Comparison of ENCODE assay signal across 9 cellular contexts in the genomic region with DNA sequence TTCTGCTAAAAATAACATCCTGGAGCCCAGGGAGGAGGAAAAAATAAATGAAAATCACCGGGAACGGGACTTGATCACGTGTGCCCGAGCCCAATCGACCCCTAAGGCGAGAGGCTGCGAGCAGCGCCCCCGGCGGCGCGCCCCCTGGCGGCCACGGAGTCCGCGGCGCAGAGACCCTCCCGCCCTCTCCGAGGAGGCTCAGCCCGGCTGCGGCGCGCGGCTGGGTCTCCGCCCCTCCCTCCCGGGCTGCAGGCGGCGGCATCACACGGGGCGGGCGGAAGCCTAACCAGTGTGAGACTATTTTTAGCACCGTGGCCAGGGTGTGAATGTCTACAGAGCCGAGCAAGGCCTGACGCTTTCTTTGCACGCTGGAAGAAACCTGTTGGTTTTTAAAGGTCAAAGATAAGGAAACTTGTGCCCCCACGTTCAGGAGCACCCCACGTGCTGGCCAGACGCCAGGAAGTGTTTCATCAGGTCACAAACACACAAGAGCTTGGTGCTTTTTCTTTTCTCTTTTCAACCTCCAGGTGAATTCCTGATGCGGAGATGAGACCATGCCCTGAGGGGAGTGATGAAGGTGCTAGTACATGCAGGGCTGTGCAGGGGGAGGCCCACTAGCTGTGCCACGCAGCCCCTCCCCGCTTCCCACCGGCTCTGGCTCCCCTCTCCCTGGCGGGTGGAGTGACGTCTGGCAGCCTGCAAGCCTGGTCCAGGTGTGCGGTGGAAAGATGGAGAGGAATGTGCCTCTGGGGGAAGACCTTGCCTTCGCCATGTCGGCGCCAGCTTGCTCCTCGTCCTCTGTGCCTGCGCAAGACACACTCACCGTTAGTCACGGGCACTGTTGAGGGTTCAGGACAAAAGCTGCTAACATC. TPM values are rescaled to one million over a fixed set of nuclear protein-coding genes. Genes with fewer than 3 reads are reported as not detected.
A peak's percentile ranks its signal among the peaks of the same experiment; 100 is the strongest.
DNase-seq lines count a peak whose midpoint lies in the region; ATAC-seq, FAIRE-seq and TF ChIP-seq lines count a peak whose summit lies in the region.
"Had no signal": no experiment of that assay in that cellular context is flagged by ENCODE, and none has a peak within 500 bp of the region (broad histone marks: within the 10 kb centered on the region; RNA-seq: fewer than 3 reads in every experiment).

No MANE protein-coding gene starts in this region.

- peak overlapping the region; percentile 85 for H3K27ac ChIP-seq in BLaER1

- H3K36me3 Mint-ChIP-seq in chondrocyte (ENCODE audit: low read depth): no peaks in the 10 kb centered on the region

- DNase-seq in GM19239 (ENCODE audit: insufficient read length, low spot score) (peak; percentile 90), NCI-H446 treated with DMSO at 0.1 percent for 48 hours (lab: John Stamatoyannopoulos, UW) (peak; percentile 59), chondrocyte (ENCODE audit: low spot score) (peak; percentile 93), kidney tubule cell (ENCODE audit: low spot score) (peak; percentile 89)
- peak; percentile 86 for DNase-seq in activated CD4-positive, alpha-beta T cell treated with anti-CD3 and anti-CD28 coated beads for 1 hour
- peak; percentile 85 to 88 for DNase-seq in stimulated activated CD4-positive, alpha-beta T cell treated with anti-CD3 and anti-CD28 coated beads, Interleukin-1b, Interleukin-23, amount 100 ng/mL, for 4 hours (ENCODE audit: low read depth in 2 of 2)

- H3K4me1 ChIP-seq in BLaER1: peaks cover 76% of the 10 kb centered on the region

- peak; percentile 100 for TF ChIP-seq CTCF in chondrocyte (IDR thresholded peaks at IDR 0.05)

- peaks cover 9% of the 10 kb centered on the region for H3K4me1 Mint-ChIP-seq in chondrocyte (ENCODE audit: low read depth)

- peak overlapping the region; percentile 70 for H3K27ac Mint-ChIP-seq in chondrocyte (ENCODE audit: unreplicated experiment)

- no peaks in the 10 kb centered on the region for H3K9me3 Mint-ChIP-seq in chondrocyte (ENCODE audit: low read depth)

- H3K4me3 ChIP-seq in BLaER1: peak overlapping the region; percentile 45

- peak overlapping the region; percentile 91 for H3K4me2 ChIP-seq in BLaER1

- FAIRE-seq in GM19239 (lab: Jason Lieb, UNC): peak; percentile 97
- FAIRE-seq: endometrium had no signal

- H3K9ac ChIP-seq in BLaER1: peak overlapping the region; percentile 74

- no peaks in the 10 kb centered on the region for H3K27me3 Mint-ChIP-seq in chondrocyte (ENCODE audit: low read depth)

- no peaks in the 10 kb centered on the region; the same call in 1 of the 2 replicates for H3K27me3 ChIP-seq in BLaER1

- H3K4me3 Mint-ChIP-seq in chondrocyte (ENCODE audit: unreplicated experiment): peak overlapping the region; percentile 66

- H3K9me3 ChIP-seq in BLaER1: peaks cover 15% of the 10 kb centered on the region

- H4K20me1 ChIP-seq in BLaER1: no peaks in the 10 kb centered on the region

- H3K36me3 ChIP-seq in BLaER1: no peaks in the 10 kb centered on the region

- ATAC-seq in HG03439 (IDR thresholded peaks at IDR 0.05; ENCODE audit: unreplicated experiment): peak; percentile 90

RNA-seq across cellular contexts. Expression of a gene that starts 35.3 kb away (rescaled TPM):
- 43.9 to 56.7 TPM (median 45.4 TPM) in 3 replicates for total RNA-seq in chondrocyte

Comparison
In these comparisons a context has a peak if more than half of its experiments do, and no peak if none do; other contexts are left out.
1. Peak in every context shown above with its lines: DNase-seq, ATAC-seq, H3K4me3 ChIP-seq and H3K27ac ChIP-seq.